Comparison of ENCODE assay signal across 16 cellular contexts in genomic region chr10:124329368-124329767, GRCh38.
DNase-seq lines count a peak whose midpoint lies in the region; ATAC-seq and TF ChIP-seq lines count a peak whose summit lies in the region.
"Had no signal": no experiment of that assay in that cellular context is flagged by ENCODE, and none has a peak within 500 bp of the region (broad histone marks: within the 10 kb centered on the region; RNA-seq: fewer than 3 reads in every experiment).

No MANE protein-coding gene starts in this region.

- peaks cover 7% of the 10 kb centered on the region for H3K4me1 ChIP-seq in osteoblast (ENCODE audit: insufficient read depth, low read length)
- H3K4me1 ChIP-seq in tibial artery, result peaks cover 0 to 30% (median 14%) of the 10 kb centered on the region in 4 donors
- H3K4me1 ChIP-seq: A549 had no signal

- no peak for TF ChIP-seq CTCF in osteoblast (IDR thresholded peaks at IDR 0.05; ENCODE audit: extremely low read depth, low read depth, low read length)
- TF ChIP-seq CTCF in tibial artery (IDR thresholded peaks at IDR 0.05), result no peak

- H3K9me3 ChIP-seq in osteoblast (ENCODE audit: low read depth, low read length) (no peaks in the 10 kb centered on the region), tibial artery (peaks cover 0 to 4% (median 0%) of the 10 kb centered on the region in 3 donors)

- no peak for TF ChIP-seq POLR2A in GM18505 (IDR thresholded peaks at IDR 0.05; ENCODE audit: borderline replicate concordance, extremely low read depth, insufficient read depth, insufficient read length)

- peaks cover 9% of the 10 kb centered on the region for H3K27me3 ChIP-seq in osteoblast (ENCODE audit: insufficient read depth, low read length)
- H3K27me3 ChIP-seq in tibial artery, result no peaks in the 10 kb centered on the region

- H3K27ac ChIP-seq in osteoblast (ENCODE audit: low read depth, low read length) (no peak overlapping the region), tibial artery (peak overlapping the region; percentile 67 to 79)
- H3K27ac ChIP-seq: 22Rv1, A549 had no signal

- peak; percentile 3 for DNase-seq in activated CD8-positive, alpha-beta memory T cell treated with anti-CD3 and anti-CD28 coated beads for 24 hours
- DNase-seq in activated CD8-positive, alpha-beta memory T cell treated with anti-CD3 and anti-CD28 coated beads, Interleukin-2, amount 50 U/mL, for 4 hours, result no peak
- DNase-seq in osteoblast (ENCODE audit: insufficient read length, low spot score, missing footprints) (peak; percentile 25), tibial artery (peak in 1 of 2 donors; percentile 63)
- no peak for DNase-seq in activated T-cell treated with anti-CD3 and anti-CD28 coated beads, Interleukin-2, amount 50 U/mL, for 1 hour
- DNase-seq: AML-193; CD4-positive, alpha-beta memory T cell; DMS153; DMS79; GDM1; HCEC 1CT had no signal

- H4K20me1 ChIP-seq in osteoblast (ENCODE audit: insufficient read depth, low read length), result no peaks in the 10 kb centered on the region

- H3K79me2 ChIP-seq in osteoblast (ENCODE audit: insufficient read depth, low read length), result no peaks in the 10 kb centered on the region

- no peaks in the 10 kb centered on the region for H3K36me3 ChIP-seq in osteoblast (ENCODE audit: insufficient read depth, low read length)
- H3K36me3 ChIP-seq in tibial artery, result no peaks in the 10 kb centered on the region

- intact Hi-C loops in tibial artery (cut with DNase I; ENCODE audit: low total_unique reads), result no loop called here

- no peak overlapping the region for H3K4me2 ChIP-seq in osteoblast (ENCODE audit: insufficient read depth, low read length)
- H3K4me2 ChIP-seq: A549, GM23338 had no signal

- ATAC-seq in HG02610 (IDR thresholded peaks at IDR 0.05; ENCODE audit: unreplicated experiment), result no peak
- ATAC-seq in GM18505 (IDR thresholded peaks at IDR 0.05; ENCODE audit: unreplicated experiment), result no peak
- ATAC-seq: A549, GM23338 had no signal

- H2AFZ ChIP-seq in osteoblast (ENCODE audit: low read length), result no peak overlapping the region
- H2AFZ ChIP-seq: GM23338 had no signal

- H3K4me3 ChIP-seq in osteoblast (ENCODE audit: insufficient read depth, low read length) (no peak overlapping the region), tibial artery (no peak overlapping the region)
- H3K4me3 ChIP-seq: A549, GM23338 had no signal

Comparison
In these comparisons a context has a peak if more than half of its experiments do, and no peak if none do; other contexts are left out.
1. DNase-seq: peak in activated CD8-positive, alpha-beta memory T cell treated with anti-CD3 and anti-CD28 coated beads for 24 hours (single experiment) and osteoblast (single experiment); none in activated CD8-positive, alpha-beta memory T cell treated with anti-CD3 and anti-CD28 coated beads, Interleukin-2, amount 50 U/mL, for 4 hours (single experiment) and activated T-cell treated with anti-CD3 and anti-CD28 coated beads, Interleukin-2, amount 50 U/mL, for 1 hour (single experiment).